10 cellular contexts compared by ENCODE assay signal in the genomic region with DNA sequence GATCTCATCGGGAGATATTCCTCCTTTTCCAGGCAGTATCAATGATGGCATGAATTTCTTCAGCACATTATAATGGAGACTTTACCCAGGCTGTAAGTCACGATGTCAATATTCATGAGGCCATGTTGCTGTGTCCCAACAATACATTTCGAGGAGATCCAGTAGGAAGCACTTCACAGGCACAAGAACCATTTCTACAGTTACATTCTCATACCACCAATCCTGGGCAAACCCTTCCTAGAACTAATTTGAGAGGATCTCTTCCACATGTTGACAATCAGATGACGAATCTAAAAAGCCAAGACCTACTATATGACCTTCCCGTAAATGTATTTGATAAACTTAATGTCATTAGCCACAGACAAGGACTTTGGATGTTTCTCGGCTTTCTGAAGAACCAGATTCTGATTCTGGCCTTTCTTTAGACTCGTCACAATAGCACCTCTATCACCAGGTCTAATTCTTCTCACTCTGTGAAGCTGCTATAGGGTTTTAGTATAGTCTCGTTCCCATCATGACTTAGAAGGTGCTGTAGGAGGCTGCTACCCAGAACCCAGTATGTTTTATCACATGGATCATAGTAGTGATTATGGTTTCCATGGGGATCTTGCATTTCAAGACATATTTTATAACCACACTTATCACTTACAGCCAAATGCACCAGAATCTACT. TPM values are rescaled to one million over a fixed set of nuclear protein-coding genes. Genes with fewer than 3 reads are reported as not detected.
A peak's percentile ranks its signal among the peaks of the same experiment; 100 is the strongest.
DNase-seq lines count a peak whose midpoint lies in the region; ATAC-seq and TF ChIP-seq lines count a peak whose summit lies in the region.
"Had no signal": no experiment of that assay in that cellular context is flagged by ENCODE, and none has a peak within 500 bp of the region (broad histone marks: within the 10 kb centered on the region; RNA-seq: fewer than 3 reads in every experiment).

No MANE protein-coding gene starts in this region.

- H3K36me3 ChIP-seq in heart left ventricle = peaks cover 0 to under 1% (median 0%) of the 10 kb centered on the region in 9 donors

- peaks cover 27% of the 10 kb centered on the region for H3K9me3 Mint-ChIP-seq in activated CD4-positive, alpha-beta memory T cell treated with anti-CD3 and anti-CD28 coated beads for 36 hours
- peaks cover 21% of the 10 kb centered on the region for H3K9me3 Mint-ChIP-seq in glutamatergic neuron (ENCODE audit: unreplicated experiment)

- no peaks in the 10 kb centered on the region for H3K27me3 Mint-ChIP-seq in activated CD4-positive, alpha-beta memory T cell treated with anti-CD3 and anti-CD28 coated beads for 36 hours
- H3K27me3 Mint-ChIP-seq in glutamatergic neuron (ENCODE audit: unreplicated experiment) = peaks cover 6% of the 10 kb centered on the region

- CTCF ChIA-PET in activated CD4-positive, alpha-beta memory T cell treated with anti-CD3 and anti-CD28 coated beads for 36 hours (lab: Charles Lee) = interaction anchor here (1.4 kb wide), 1 partner anchor 118 kb away, joined by 3 read pairs; no protein-coding TSS in a partner anchor

- TF ChIP-seq CTCF in heart left ventricle (IDR thresholded peaks at IDR 0.05) (no peak), glutamatergic neuron (IDR thresholded peaks at IDR 0.05; ENCODE audit: partially characterized antibody, unreplicated experiment) (no peak)

- 84 to 88% (median 87%) methylated on average over 8 of the region's 8 CpGs for WGBS in heart left ventricle, 4 donors

- H3K4me3 ChIP-seq in heart left ventricle = peak overlapping the region in 9 of 12 donors; percentile 56 to 79 (median 70)

- peaks cover 0 to 19% (median 1%) of the 10 kb centered on the region in 12 donors for H3K4me1 ChIP-seq in heart left ventricle

- peaks cover 22% of the 10 kb centered on the region for H3K36me3 Mint-ChIP-seq in activated CD4-positive, alpha-beta memory T cell treated with anti-CD3 and anti-CD28 coated beads for 36 hours
- H3K36me3 Mint-ChIP-seq in glutamatergic neuron (ENCODE audit: unreplicated experiment) = peaks cover 25% of the 10 kb centered on the region

- peak overlapping the region; percentile 69 for H3K4me3 Mint-ChIP-seq in activated CD4-positive, alpha-beta memory T cell treated with anti-CD3 and anti-CD28 coated beads for 36 hours
- H3K4me3 Mint-ChIP-seq in glutamatergic neuron (ENCODE audit: unreplicated experiment) = peak overlapping the region; percentile 83

- H3K4me1 Mint-ChIP-seq in activated CD4-positive, alpha-beta memory T cell treated with anti-CD3 and anti-CD28 coated beads for 36 hours (ENCODE audit: low read depth) = peaks cover 22% of the 10 kb centered on the region
- no peaks in the 10 kb centered on the region for H3K4me1 Mint-ChIP-seq in glutamatergic neuron (ENCODE audit: low read depth, unreplicated experiment)

- DNase-seq in heart left ventricle (no peak), left ventricle myocardium superior (no peak), glutamatergic neuron (no peak), AG08395 (ENCODE audit: low spot score) (no peak), activated gamma-delta T cell (lab: John Stamatoyannopoulos, UW) (no peak), NCI-H1417 treated with DMSO at 0.1 percent for 48 hours (lab: John Stamatoyannopoulos, UW) (no peak)
- DNase-seq in activated CD4-positive, alpha-beta memory T cell treated with anti-CD3 and anti-CD28 coated beads for 36 hours = no peak
- DNase-seq: NCI-H1436 treated with DMSO at 0.1 percent for 48 hours had no signal

- intact Hi-C loops in heart left ventricle (cut with DNase I) = loop anchor here in 1 of 10 donors (5.0 kb wide), 1 partner anchor 103 kb away; a partner anchor contains a TSS
- intact Hi-C loops in left ventricle myocardium superior (cut with micrococcal nuclease) = no loop called here
- intact Hi-C loops in activated CD4-positive, alpha-beta memory T cell treated with anti-CD3 and anti-CD28 coated beads for 36 hours (cut with micrococcal nuclease) = loop anchor here (1.0 to 2.0 kb wide), 3 partner anchors 32 to 101 kb away; a partner anchor contains a TSS

- H3K9me3 ChIP-seq in heart left ventricle = peaks cover 0 to 40% (median 8%) of the 10 kb centered on the region in 12 donors

- H3K27me3 ChIP-seq in heart left ventricle = no peaks in the 10 kb centered on the region

- no peak for TF ChIP-seq POLR2A in heart left ventricle (IDR thresholded peaks at IDR 0.05)

- no peak for ATAC-seq in heart left ventricle
- ATAC-seq in left ventricle myocardium superior = no peak

- H3K27ac ChIP-seq in heart left ventricle (peak overlapping the region in 7 of 12 donors; percentile 27 to 62 (median 50)), temporal lobe (ENCODE audit: low read depth, low read length) (peak overlapping the region; percentile 44)

- no peak overlapping the region for H3K27ac Mint-ChIP-seq in activated CD4-positive, alpha-beta memory T cell treated with anti-CD3 and anti-CD28 coated beads for 36 hours
- peak overlapping the region; percentile 60 for H3K27ac Mint-ChIP-seq in glutamatergic neuron (ENCODE audit: unreplicated experiment)

- POLR2A ChIA-PET in activated CD4-positive, alpha-beta memory T cell treated with anti-CD3 and anti-CD28 coated beads for 36 hours (lab: Charles Lee) = interaction anchor here (0.5 to 1.3 kb wide), 2 partner anchors 31 to 32 kb away, joined by 4 to 5 read pairs; no protein-coding TSS in a partner anchor

RNA-seq across cellular contexts. Expression of a gene that starts 40.2 kb away (rescaled TPM):
- 10 to 100 TPM in 8 of 9 donors, 1 to 10 TPM in 1; 8.9 to 15.8 (median 13.6) TPM for total RNA-seq in heart left ventricle
- 10 to 100 TPM in 1 of 2 donors, 1 to 10 TPM in 1; 5.1 to 13.9 TPM for polyA plus RNA-seq in heart left ventricle
- 15.2 TPM for total RNA-seq in left ventricle myocardium superior
- 10 to 100 TPM; 18.1 to 18.2 TPM for total RNA-seq in activated CD4-positive, alpha-beta memory T cell treated with anti-CD3 and anti-CD28 coated beads for 36 hours
- 15.8 TPM for total RNA-seq in glutamatergic neuron (ENCODE audit: unreplicated experiment)
- 23.8 TPM for total RNA-seq in temporal lobe

RNA-seq across cellular contexts. Expression of a gene that starts 42.6 kb away (rescaled TPM):
- total RNA-seq in heart left ventricle (100 to 1,000 TPM; 169 to 374 (median 257) TPM), left ventricle myocardium superior (274 TPM), glutamatergic neuron (ENCODE audit: unreplicated experiment) (0.49 TPM), temporal lobe (0.98 TPM)
- polyA plus RNA-seq in heart left ventricle = 100 to 1,000 TPM in 1 of 2 donors, 10 to 100 TPM in 1; 76.4 to 133 TPM
- under 1 TPM in 1 of 2 experiments, not detected in 1; 0.15 TPM for total RNA-seq in activated CD4-positive, alpha-beta memory T cell treated with anti-CD3 and anti-CD28 coated beads for 36 hours
- total RNA-seq: kidney epithelial cell had no signal

Comparison
In these comparisons a context has a peak if more than half of its experiments do, and no peak if none do; other contexts are left out.
1. RNA of a gene that starts 42.6 kb away (total RNA-seq): 274 TPM in left ventricle myocardium superior (single experiment) and 169 to 374 TPM in heart left ventricle; 0.98 TPM in temporal lobe (single experiment), 0.49 TPM in glutamatergic neuron (single experiment) and 0.15 TPM in activated CD4-positive, alpha-beta memory T cell treated with anti-CD3 and anti-CD28 coated beads for 36 hours; every median in the first group is over 10 times any median in the second.